Comparison of ENCODE assay signal across 19 cellular contexts in genomic region chr11:36868380-36868779, GRCh38.
A peak's percentile ranks its signal among the peaks of the same experiment; 100 is the strongest.
DNase-seq lines count a peak whose midpoint lies in the region; ATAC-seq and TF ChIP-seq lines count a peak whose summit lies in the region.
"Had no signal": no experiment of that assay in that cellular context is flagged by ENCODE, and none has a peak within 500 bp of the region (broad histone marks: within the 10 kb centered on the region; RNA-seq: fewer than 3 reads in every experiment).

No MANE protein-coding gene starts in this region.

- in situ Hi-C loops in mammary epithelial cell (cut with MboI; ENCODE audit: low sequenced_read_pairs in 2 of 2) = no loop called here

- BruUV-seq in mammary epithelial cell (replicated peaks; lab: Mats Ljungman, UMichigan) = no TSS peak

- ATAC-seq in foreskin keratinocyte (peak; percentile 80), GM19452 (IDR thresholded peaks at IDR 0.05; ENCODE audit: unreplicated experiment) (no peak)

- H3K4me1 ChIP-seq in mammary epithelial cell (ENCODE audit: insufficient read depth, low read length) (no peaks in the 10 kb centered on the region), breast epithelium (no peaks in the 10 kb centered on the region), foreskin keratinocyte (no peaks in the 10 kb centered on the region)
- H3K4me1 ChIP-seq: BLaER1 treated with 17β-estradiol and CSF1 and Interleukin-3, amounts not matched to agents 10 nM and 100 nM had no signal

- H3K4me3 ChIP-seq in mammary epithelial cell (replicated peaks in 1 of 3; ENCODE audit: insufficient read depth in 1 of 3, low read depth in 2 of 3, low read length in 3 of 3) (no peak overlapping the region), breast epithelium (no peak overlapping the region)
- H3K4me3 ChIP-seq: BLaER1 treated with 17β-estradiol and CSF1 and Interleukin-3, amounts not matched to agents 10 nM and 100 nM; GM23248 had no signal

- H3K27me3 ChIP-seq in mammary epithelial cell (ENCODE audit: insufficient read depth, low read length) = no peaks in the 10 kb centered on the region
- no peaks in the 10 kb centered on the region for H3K27me3 ChIP-seq in breast epithelium
- no peaks in the 10 kb centered on the region for H3K27me3 ChIP-seq in foreskin keratinocyte
- H3K27me3 ChIP-seq: BLaER1 treated with 17β-estradiol and CSF1 and Interleukin-3, amounts not matched to agents 10 nM and 100 nM had no signal

- TF ChIP-seq POLR2A in breast epithelium (IDR thresholded peaks at IDR 0.05) = no peak

- WGBS in mammary epithelial cell (ENCODE audit: low coverage, missing lambda C conversion rate) = 39% methylated on average over 4 of the region's 5 CpGs

- intact Hi-C loops in mammary epithelial cell (cut with micrococcal nuclease) (loop anchor here (1.0 kb wide), 1 partner anchor 94 kb away; no protein-coding TSS in a partner anchor), breast epithelium (cut with DNase I; ENCODE audit: low total_unique reads) (no loop called here)

- no peak for TF ChIP-seq CTCF in mammary epithelial cell (conservative IDR thresholded peaks at IDR 0.05 in 1 of 2, IDR thresholded peaks at IDR 0.05 in 1 of 2; ENCODE audit: extremely low read depth in 1 of 2, insufficient read depth in 1 of 2, low read depth in 1 of 2, low read length in 2 of 2)
- no peak for TF ChIP-seq CTCF in breast epithelium (IDR thresholded peaks at IDR 0.05)
- no peak for TF ChIP-seq CTCF in foreskin keratinocyte (conservative IDR thresholded peaks at IDR 0.05)
- TF ChIP-seq CTCF in nephron (IDR thresholded peaks at IDR 0.05; ENCODE audit: unreplicated experiment in 3 of 3) = no peak

- no peak overlapping the region for H3K9ac ChIP-seq in mammary epithelial cell (ENCODE audit: insufficient read depth, low read length)
- H3K9ac ChIP-seq: BLaER1 treated with 17β-estradiol and CSF1 and Interleukin-3, amounts not matched to agents 10 nM and 100 nM; GM23248 had no signal

- H2AFZ ChIP-seq in mammary epithelial cell (ENCODE audit: low read depth, low read length) = no peak overlapping the region
- H2AFZ ChIP-seq: GM23248 had no signal

- H3K9me3 ChIP-seq in mammary epithelial cell (replicated peaks; ENCODE audit: insufficient read depth, low read length) = no peaks in the 10 kb centered on the region
- H3K9me3 ChIP-seq in breast epithelium = no peaks in the 10 kb centered on the region
- H3K9me3 ChIP-seq: BLaER1 treated with 17β-estradiol and CSF1 and Interleukin-3, amounts not matched to agents 10 nM and 100 nM had no signal

- CTCF ChIA-PET in mammary epithelial cell (lab: Charles Lee; ENCODE audit: low non-redundant PET) = no interaction called here

- H3K4me1 Mint-ChIP-seq in nephron = peaks cover 28% of the 10 kb centered on the region
- H3K4me1 Mint-ChIP-seq: B cell; CD14-positive monocyte; CD8-positive, alpha-beta memory T cell had no signal

- no peaks in the 10 kb centered on the region for H3K79me2 ChIP-seq in mammary epithelial cell (ENCODE audit: insufficient read depth, low read length)

- H3K4me2 ChIP-seq in mammary epithelial cell (ENCODE audit: insufficient read depth, low read depth, low read length) = no peak overlapping the region
- H3K4me2 ChIP-seq: BLaER1 treated with 17β-estradiol and CSF1 and Interleukin-3, amounts not matched to agents 10 nM and 100 nM had no signal

- H3K27ac ChIP-seq in mammary epithelial cell (ENCODE audit: insufficient read depth, low read depth, low read length) (no peak overlapping the region), breast epithelium (no peak overlapping the region), foreskin keratinocyte (no peak overlapping the region)
- H3K27ac ChIP-seq: 22Rv1; BLaER1 treated with 17β-estradiol and CSF1 and Interleukin-3, amounts not matched to agents 10 nM and 100 nM; GM23248 had no signal

- peak; percentile 24 for DNase-seq in mammary epithelial cell
- no peak for DNase-seq in breast epithelium (ENCODE audit: low spot score in 2 of 2)
- peak; percentile 42 to 91 for DNase-seq in foreskin keratinocyte
- DNase-seq in DMS53 (lab: John Stamatoyannopoulos, UW) = no peak
- no peak for DNase-seq in NCI-H82 treated with DMSO at 0.1 percent for 48 hours (lab: John Stamatoyannopoulos, UW; ENCODE audit: unreplicated experiment)
- DNase-seq: CD4-positive, alpha-beta T cell; CD8-positive, alpha-beta memory T cell; DMS 273 treated with DMSO at 0.1 percent for 48 hours; DMS79 treated with DMSO at 0.1 percent for 48 hours; GF-D8; GM23248; H7; HCEC 1CT had no signal

- no peaks in the 10 kb centered on the region for H3K36me3 Mint-ChIP-seq in nephron (ENCODE audit: low read depth)
- H3K36me3 Mint-ChIP-seq: CD14-positive monocyte had no signal

- peak overlapping the region in 2 of 3 experiments; percentile 11 to 16 for H3K27ac Mint-ChIP-seq in nephron
- H3K27ac Mint-ChIP-seq: B cell; CD14-positive monocyte; CD4-positive, alpha-beta T cell; CD8-positive, alpha-beta memory T cell had no signal

- no peaks in the 10 kb centered on the region for H3K9me3 Mint-ChIP-seq in nephron

- no peak overlapping the region for H3K4me3 Mint-ChIP-seq in nephron
- H3K4me3 Mint-ChIP-seq: B cell; CD14-positive monocyte; CD4-positive, alpha-beta T cell; CD8-positive, alpha-beta memory T cell had no signal

- dilution Hi-C loops in mammary epithelial cell (cut with HindIII; ENCODE audit: low sequenced_read_pairs) = no loop called here

- H4K20me1 ChIP-seq in mammary epithelial cell (ENCODE audit: insufficient read depth, low read length) = no peaks in the 10 kb centered on the region
- H4K20me1 ChIP-seq: BLaER1 treated with 17β-estradiol and CSF1 and Interleukin-3, amounts not matched to agents 10 nM and 100 nM had no signal

- H3K27me3 Mint-ChIP-seq in nephron (ENCODE audit: low read depth) = peaks cover 8% of the 10 kb centered on the region
- H3K27me3 Mint-ChIP-seq: B cell; CD4-positive, alpha-beta T cell had no signal

- H3K36me3 ChIP-seq in mammary epithelial cell (ENCODE audit: insufficient read depth, low read length) (no peaks in the 10 kb centered on the region), breast epithelium (no peaks in the 10 kb centered on the region)
- H3K36me3 ChIP-seq: BLaER1 treated with 17β-estradiol and CSF1 and Interleukin-3, amounts not matched to agents 10 nM and 100 nM had no signal

Comparison
In these comparisons a context has a peak if more than half of its experiments do, and no peak if none do; other contexts are left out.
1. DNase-seq: peak in mammary epithelial cell (single experiment) and foreskin keratinocyte (2 of 2); none in breast epithelium (0 of 2), DMS53 (single experiment) and NCI-H82 treated with DMSO at 0.1 percent for 48 hours (single experiment).